ENCODE assay signal across 12 cellular contexts in the genomic region with DNA sequence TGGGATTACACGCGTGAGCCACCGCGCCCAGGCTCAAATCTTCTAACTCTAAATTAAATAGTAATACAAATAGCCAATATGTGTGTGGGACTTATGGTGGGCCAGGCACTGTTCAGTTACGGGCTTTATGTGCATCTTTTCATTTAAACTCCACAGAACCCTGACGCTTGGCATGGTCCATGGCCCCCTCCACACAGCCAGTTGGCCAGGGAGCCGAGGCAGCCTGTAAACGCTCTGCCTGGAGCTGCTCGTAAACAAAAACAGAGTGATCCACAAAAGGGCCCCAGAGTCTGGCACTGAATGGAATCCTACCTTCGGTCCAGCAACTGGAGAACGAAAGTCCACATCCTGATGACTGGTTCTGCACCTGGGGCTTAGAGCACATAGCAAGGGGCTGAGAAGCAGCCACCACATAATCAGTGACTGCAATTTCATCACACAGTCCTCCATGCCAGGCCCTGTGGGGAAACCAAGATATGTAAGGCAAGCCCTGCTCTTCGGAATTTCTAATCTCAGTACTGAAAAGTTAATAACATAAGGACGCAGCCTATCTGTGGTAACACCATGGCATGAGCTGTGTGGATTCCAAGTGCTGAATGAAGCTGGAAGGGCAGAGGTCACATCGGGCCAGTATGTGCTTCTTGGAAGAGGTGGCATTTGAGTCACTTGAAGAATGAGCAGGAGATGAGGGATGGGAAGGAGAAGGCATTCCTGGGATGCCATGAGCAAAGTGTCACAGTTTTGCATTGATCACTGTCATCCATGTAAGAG. TPM values are rescaled to one million over a fixed set of nuclear protein-coding genes. Genes with fewer than 3 reads are reported as not detected.
DNase-seq lines count a peak whose midpoint lies in the region; ATAC-seq lines count a peak whose summit lies in the region.
"Had no signal": no experiment of that assay in that cellular context is flagged by ENCODE, and none has a peak within 500 bp of the region (broad histone marks: within the 10 kb centered on the region; RNA-seq: fewer than 3 reads in every experiment).

No MANE protein-coding gene starts in this region.

- no peak overlapping the region for H3K4me3 ChIP-seq in skeletal muscle satellite cell (ENCODE audit: low read length)

- H3K4me1 ChIP-seq in skeletal muscle satellite cell (ENCODE audit: control insufficient read depth, insufficient read depth, low read length) = peaks cover 36% of the 10 kb centered on the region

- no peaks in the 10 kb centered on the region for H3K36me3 ChIP-seq in skeletal muscle satellite cell (ENCODE audit: insufficient read depth, low read length)

- no peak for ATAC-seq in GM21576 (IDR thresholded peaks at IDR 0.05; ENCODE audit: unreplicated experiment)

- peak overlapping the region; percentile 3 for H3K4me2 ChIP-seq in skeletal muscle satellite cell (ENCODE audit: low read length)

- H3K27ac ChIP-seq in epithelial cell of prostate = peak overlapping the region; percentile 91

- no peaks in the 10 kb centered on the region for H3K9me3 ChIP-seq in skeletal muscle satellite cell (replicated peaks; ENCODE audit: low read length)

- H3K27me3 ChIP-seq in skeletal muscle satellite cell (ENCODE audit: control insufficient read depth, insufficient read depth, low read length) = no peaks in the 10 kb centered on the region

- DNase-seq in HS-5 (ENCODE audit: low read depth) = peak; percentile 83
- DNase-seq in epithelial cell of prostate (ENCODE audit: low read depth, low spot score) = no peak
- DNase-seq in ureter (ENCODE audit: low spot score) = no peak
- no peak for DNase-seq in globus pallidus (ENCODE audit: low spot score)
- DNase-seq: activated CD4-positive, alpha-beta memory T cell treated with anti-CD3 and anti-CD28 coated beads for 36 hours; amniotic stem cell; kidney glomerular epithelial cell had no signal

- no peak overlapping the region for H3K9ac ChIP-seq in skeletal muscle satellite cell (ENCODE audit: low read depth, low read length)

RNA-seq across cellular contexts. Expression of gene ADAMTSL4, which starts 13.5 kb away (rescaled TPM):
- total RNA-seq in skeletal muscle satellite cell (2012; rRNA removed) = 12.9 and 14.6 TPM in 2 replicates
- total RNA-seq in ureter = 48.2 TPM

RNA-seq across cellular contexts. Expression of gene FALEC, which starts 20.1 kb away (rescaled TPM):
- total RNA-seq in skeletal muscle satellite cell (2012; rRNA removed) = not detected in 2 replicates
- not detected for total RNA-seq in ureter
- total RNA-seq: activated CD4-positive, alpha-beta memory T cell treated with anti-CD3 and anti-CD28 coated beads for 36 hours; endothelial cell of umbilical vein; NCI-H460; SK-MEL-5 had no signal

RNA-seq across cellular contexts. Expression of gene ECM1, which starts 27.8 kb away (rescaled TPM):
- 4.8 and 15.3 TPM in 2 replicates for total RNA-seq in skeletal muscle satellite cell (2012; rRNA removed)
- 10.8 TPM for total RNA-seq in ureter

RNA-seq across cellular contexts. Expression of gene MCL1, which starts 43.7 kb away (rescaled TPM):
- 285 and 293 TPM in 2 replicates for total RNA-seq in skeletal muscle satellite cell (2012; rRNA removed)
- 159 TPM for total RNA-seq in ureter

RNA-seq across cellular contexts. Expression of gene TARS2, which starts 48.5 kb away (rescaled TPM):
- 16.2 and 18.6 TPM in 2 replicates for total RNA-seq in skeletal muscle satellite cell (2012; rRNA removed)
- 28.6 TPM for total RNA-seq in ureter
